Comparison of ENCODE assay signal across 19 cellular contexts in the genomic region with DNA sequence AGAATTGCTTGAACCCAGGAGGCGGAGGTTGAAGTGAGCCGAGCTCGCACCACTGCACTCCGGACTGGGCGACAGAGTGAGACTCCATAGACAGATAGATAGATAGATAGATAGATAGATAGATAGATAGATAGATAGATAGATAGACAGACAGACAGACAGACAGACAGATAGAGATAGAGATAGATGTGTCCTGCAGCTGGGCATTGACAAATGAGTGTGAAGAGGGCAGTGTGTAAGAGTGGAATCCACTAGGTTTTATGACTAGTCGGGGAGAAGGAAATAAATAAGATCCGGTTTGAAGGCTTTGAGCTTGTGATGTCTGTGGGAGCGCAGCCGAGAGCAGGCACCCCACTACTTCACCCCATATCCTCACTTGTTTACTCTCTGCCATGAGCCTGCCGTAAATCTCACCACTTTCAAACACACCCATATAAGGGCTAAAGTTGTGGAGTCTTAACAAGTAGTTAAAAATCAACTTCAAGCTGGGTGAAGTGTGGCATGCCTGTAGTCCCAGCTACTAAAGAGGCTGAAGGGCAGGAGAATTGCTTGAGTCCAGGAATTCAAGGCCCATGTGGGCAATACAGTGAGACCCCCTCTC. TPM values are rescaled to one million over a fixed set of nuclear protein-coding genes. Genes with fewer than 3 reads are reported as not detected.
A peak's percentile ranks its signal among the peaks of the same experiment; 100 is the strongest.
DNase-seq lines count a peak whose midpoint lies in the region; ATAC-seq, FAIRE-seq and TF ChIP-seq lines count a peak whose summit lies in the region.
"Had no signal": no experiment of that assay in that cellular context is flagged by ENCODE, and none has a peak within 500 bp of the region (broad histone marks: within the 10 kb centered on the region; RNA-seq: fewer than 3 reads in every experiment).

No MANE protein-coding gene starts in this region.

- ATAC-seq in activated T-cell treated with anti-CD3 and anti-CD28 coated beads, Interleukin-2, amount 50 U/mL, for 4 hours: no peak
- ATAC-seq in effector memory CD8-positive, alpha-beta T cell (replicated peaks): peak; percentile 55
- ATAC-seq in GM19467 (IDR thresholded peaks at IDR 0.05; ENCODE audit: unreplicated experiment): no peak
- no peak for ATAC-seq in GM18505 (IDR thresholded peaks at IDR 0.05; ENCODE audit: unreplicated experiment)
- ATAC-seq: heart left ventricle; stimulated activated memory B cell treated with anti-CD40 and anti-IgM and Interleukin-4, amounts not matched to agents 10 μg/mL and 1 μg/mL and 100 μg/mL, for 72 hours had no signal

- peaks cover 49% of the 10 kb centered on the region for H3K27me3 ChIP-seq in neural progenitor cell
- H3K27me3 ChIP-seq: heart left ventricle, SJCRH30 had no signal

- no peaks in the 10 kb centered on the region for H3K9me3 Mint-ChIP-seq in activated T-cell treated with anti-CD3 and anti-CD28 coated beads, Interleukin-2, amount 50 U/mL, for 4 hours
- H3K9me3 Mint-ChIP-seq in T-helper 1 cell treated with Interleukin-12 subunit alpha and Interleukin-12 subunit beta and Interleukin-4 antibody, amounts not matched to agents 30 μg/mL and 1 μg/mL, for 36 hours: no peaks in the 10 kb centered on the region
- peaks cover 0 to 8% of the 10 kb centered on the region in 2 donors for H3K9me3 Mint-ChIP-seq in effector memory CD8-positive, alpha-beta T cell
- H3K9me3 Mint-ChIP-seq in neural progenitor cell: no peaks in the 10 kb centered on the region
- H3K9me3 Mint-ChIP-seq: stimulated activated memory B cell treated with anti-CD40 and anti-IgM and Interleukin-4, amounts not matched to agents 10 μg/mL and 1 μg/mL and 100 μg/mL, for 72 hours had no signal

- H3K36me3 ChIP-seq in neural progenitor cell: no peaks in the 10 kb centered on the region
- H3K36me3 ChIP-seq: heart left ventricle, prostate gland, SJCRH30 had no signal

- peaks cover 73% of the 10 kb centered on the region for H3K4me1 Mint-ChIP-seq in activated T-cell treated with anti-CD3 and anti-CD28 coated beads, Interleukin-2, amount 50 U/mL, for 4 hours (ENCODE audit: low read depth)
- peaks cover 64% of the 10 kb centered on the region for H3K4me1 Mint-ChIP-seq in T-helper 1 cell treated with Interleukin-12 subunit alpha and Interleukin-12 subunit beta and Interleukin-4 antibody, amounts not matched to agents 30 μg/mL and 1 μg/mL, for 36 hours (ENCODE audit: low read depth)
- H3K4me1 Mint-ChIP-seq in effector memory CD8-positive, alpha-beta T cell (ENCODE audit: low read depth in 2 of 2): peaks cover 62 to 73% of the 10 kb centered on the region in 2 donors
- peaks cover 17% of the 10 kb centered on the region for H3K4me1 Mint-ChIP-seq in neural progenitor cell

- TF ChIP-seq CTCF in neural progenitor cell (IDR thresholded peaks at IDR 0.05): no peak

- H4K20me1 ChIP-seq in neural progenitor cell (ENCODE audit: low read depth): no peaks in the 10 kb centered on the region

- no peaks in the 10 kb centered on the region for H3K36me3 Mint-ChIP-seq in activated T-cell treated with anti-CD3 and anti-CD28 coated beads, Interleukin-2, amount 50 U/mL, for 4 hours (ENCODE audit: insufficient read depth)
- peaks cover 21% of the 10 kb centered on the region for H3K36me3 Mint-ChIP-seq in T-helper 1 cell treated with Interleukin-12 subunit alpha and Interleukin-12 subunit beta and Interleukin-4 antibody, amounts not matched to agents 30 μg/mL and 1 μg/mL, for 36 hours (ENCODE audit: low read depth)
- peaks cover 14% of the 10 kb centered on the region for H3K36me3 Mint-ChIP-seq in effector memory CD8-positive, alpha-beta T cell (ENCODE audit: insufficient read depth)
- H3K36me3 Mint-ChIP-seq in neural progenitor cell: no peaks in the 10 kb centered on the region
- H3K36me3 Mint-ChIP-seq: stimulated activated memory B cell treated with anti-CD40 and anti-IgM and Interleukin-4, amounts not matched to agents 10 μg/mL and 1 μg/mL and 100 μg/mL, for 72 hours had no signal

- DNase-seq in activated T-cell treated with anti-CD3 and anti-CD28 coated beads, Interleukin-2, amount 50 U/mL, for 4 hours: peak; percentile 6
- no peak for DNase-seq in activated T-cell treated with anti-CD3 and anti-CD28 coated beads for 4 hours
- peak; percentile 21 to 50 (median 33) for DNase-seq in effector memory CD8-positive, alpha-beta T cell
- DNase-seq in neural progenitor cell (ENCODE audit: low spot score): no peak
- no peak for DNase-seq in GM12892 (ENCODE audit: insufficient read length)
- DNase-seq: activated CD4-positive, CD25-positive, alpha-beta regulatory T cell; anterior cingulate cortex; heart left ventricle; NCI-H187; SJCRH30; stimulated activated CD4-positive, alpha-beta T cell treated with anti-CD3 and anti-CD28 coated beads, Interleukin-1b, Interleukin-23, amount 100 ng/mL, for 48 hours had no signal

- H3K4me3 Mint-ChIP-seq in activated T-cell treated with anti-CD3 and anti-CD28 coated beads, Interleukin-2, amount 50 U/mL, for 4 hours: peak overlapping the region; percentile 64
- peak overlapping the region; percentile 52 for H3K4me3 Mint-ChIP-seq in T-helper 1 cell treated with Interleukin-12 subunit alpha and Interleukin-12 subunit beta and Interleukin-4 antibody, amounts not matched to agents 30 μg/mL and 1 μg/mL, for 36 hours
- peak overlapping the region; percentile 72 to 75 for H3K4me3 Mint-ChIP-seq in effector memory CD8-positive, alpha-beta T cell
- H3K4me3 Mint-ChIP-seq in neural progenitor cell: peak overlapping the region; percentile 80

- H3K4me1 ChIP-seq in neural progenitor cell: peaks cover 5% of the 10 kb centered on the region

- H2AFZ ChIP-seq in neural progenitor cell (replicated peaks): no peak overlapping the region

- H3K9ac ChIP-seq in neural progenitor cell: no peak overlapping the region
- H3K9ac ChIP-seq: KMS-11 had no signal

- no peaks in the 10 kb centered on the region for H3K27me3 Mint-ChIP-seq in activated T-cell treated with anti-CD3 and anti-CD28 coated beads, Interleukin-2, amount 50 U/mL, for 4 hours (ENCODE audit: low read depth)
- H3K27me3 Mint-ChIP-seq in T-helper 1 cell treated with Interleukin-12 subunit alpha and Interleukin-12 subunit beta and Interleukin-4 antibody, amounts not matched to agents 30 μg/mL and 1 μg/mL, for 36 hours (ENCODE audit: low read depth): no peaks in the 10 kb centered on the region
- H3K27me3 Mint-ChIP-seq in effector memory CD8-positive, alpha-beta T cell: no peaks in the 10 kb centered on the region
- peaks cover 36% of the 10 kb centered on the region for H3K27me3 Mint-ChIP-seq in neural progenitor cell (ENCODE audit: insufficient read depth, low read depth)
- H3K27me3 Mint-ChIP-seq: stimulated activated memory B cell treated with anti-CD40 and anti-IgM and Interleukin-4, amounts not matched to agents 10 μg/mL and 1 μg/mL and 100 μg/mL, for 72 hours had no signal

- H3K4me2 ChIP-seq in neural progenitor cell: no peak overlapping the region

- H3K27ac ChIP-seq in neural progenitor cell: no peak overlapping the region
- H3K27ac ChIP-seq: KMS-11, prostate gland, SJCRH30 had no signal

- peaks cover 4% of the 10 kb centered on the region for H3F3A ChIP-seq in neural progenitor cell (ENCODE audit: low read depth)

- H3K27ac Mint-ChIP-seq in T-helper 1 cell treated with Interleukin-12 subunit alpha and Interleukin-12 subunit beta and Interleukin-4 antibody, amounts not matched to agents 30 μg/mL and 1 μg/mL, for 36 hours: peak overlapping the region; percentile 76
- H3K27ac Mint-ChIP-seq in effector memory CD8-positive, alpha-beta T cell: peak overlapping the region; percentile 70 to 93
- H3K27ac Mint-ChIP-seq in neural progenitor cell: no peak overlapping the region

- no peak overlapping the region for H3K4me3 ChIP-seq in neural progenitor cell
- H3K4me3 ChIP-seq: lung, prostate gland had no signal

- TF ChIP-seq POLR2A in GM18505 (IDR thresholded peaks at IDR 0.05; ENCODE audit: borderline replicate concordance, extremely low read depth, insufficient read depth, insufficient read length): no peak
- no peak for TF ChIP-seq POLR2A in GM12892 (IDR thresholded peaks at IDR 0.05; ENCODE audit: low read depth, low read length)

- H3K79me2 ChIP-seq in neural progenitor cell (ENCODE audit: low read depth): no peaks in the 10 kb centered on the region

- FAIRE-seq in GM12892 (lab: Jason Lieb, UNC): no peak
- FAIRE-seq: GM18507 had no signal

- no peaks in the 10 kb centered on the region for H3K9me3 ChIP-seq in neural progenitor cell (ENCODE audit: low read depth)
- H3K9me3 ChIP-seq: heart left ventricle, prostate gland, SJCRH30 had no signal

RNA-seq across cellular contexts. Expression of a gene that starts 1.4 kb away (rescaled TPM):
- total RNA-seq in activated T-cell treated with anti-CD3 and anti-CD28 coated beads, Interleukin-2, amount 50 U/mL, for 4 hours: 1 to 10 TPM; 2.3 to 2.7 (median 2.4) TPM
- 7.9 and 12.0 TPM in 2 replicates for total RNA-seq in neural progenitor cell (ENCODE audit: low replicate concordance)
- polyA plus RNA-seq in GM12892 (2012; ENCODE audit: missing spikeins): 4.8 TPM

Comparison
In these comparisons a context has a peak if more than half of its experiments do, and no peak if none do; other contexts are left out.
1. DNase-seq: peak in activated T-cell treated with anti-CD3 and anti-CD28 coated beads, Interleukin-2, amount 50 U/mL, for 4 hours (single experiment) and effector memory CD8-positive, alpha-beta T cell (3 of 3); none in activated T-cell treated with anti-CD3 and anti-CD28 coated beads for 4 hours (single experiment), neural progenitor cell (single experiment) and GM12892 (single experiment).
2. Peak in every context shown above with its lines, with median percentiles within 50 percentile points of each other: H3K4me3 Mint-ChIP-seq.